In genomic region chrX:23792861-23793553, GRCh38 we compare ENCODE assay signal across 13 cellular contexts. TPM values are rescaled to one million over a fixed set of nuclear protein-coding genes. Genes with fewer than 3 reads are reported as not detected.
DNase-seq lines count a peak whose midpoint lies in the region; ATAC-seq, FAIRE-seq and TF ChIP-seq lines count a peak whose summit lies in the region.
"Had no signal": no experiment of that assay in that cellular context is flagged by ENCODE, and none has a peak within 500 bp of the region (broad histone marks: within the 10 kb centered on the region; RNA-seq: fewer than 3 reads in every experiment).

No MANE protein-coding gene starts in this region.

- H3K14ac ChIP-seq in H9 (ENCODE audit: insufficient read depth, low read length) (peak overlapping the region; percentile 47; the same call in 1 of the 2 replicates), neuronal stem cell (ENCODE audit: low read length) (no peak overlapping the region)

- ATAC-seq in HG02642 (IDR thresholded peaks at IDR 0.05; ENCODE audit: poor library complexity, unreplicated experiment) (no peak), HG03175 (IDR thresholded peaks at IDR 0.05; ENCODE audit: unreplicated experiment) (no peak)

- H2BK15ac ChIP-seq in H9 (ENCODE audit: low read depth, low read length) (no peak overlapping the region), neuronal stem cell (ENCODE audit: low read length) (no peak overlapping the region)

- H3K4ac ChIP-seq in H9 (ENCODE audit: low read depth, low read length), result no peak overlapping the region
- H3K4ac ChIP-seq in neuronal stem cell (ENCODE audit: low read length), result no peak overlapping the region

- no peaks in the 10 kb centered on the region for H3K9me3 ChIP-seq in H9 (ENCODE audit: control insufficient read depth, low read depth, low read length)
- H3K9me3 ChIP-seq in neuronal stem cell (replicated peaks in 1 of 2; ENCODE audit: control insufficient read depth in 2 of 2, insufficient read depth in 1 of 2, low read depth in 1 of 2, low read length in 2 of 2), result no peaks in the 10 kb centered on the region
- H3K9me3 ChIP-seq: testis had no signal

- no peaks in the 10 kb centered on the region for H4K20me1 ChIP-seq in H9 (ENCODE audit: control insufficient read depth, insufficient read depth, insufficient read length)

- no peak overlapping the region for H3K4me3 ChIP-seq in neuronal stem cell (ENCODE audit: low read length in 2 of 2)
- H3K4me3 ChIP-seq: testis had no signal

- H2BK12ac ChIP-seq in H9 (ENCODE audit: insufficient read length, low read depth, low read length) (no peak overlapping the region), neuronal stem cell (ENCODE audit: low read length) (no peak overlapping the region)

- H3K27ac ChIP-seq in H9 (ENCODE audit: insufficient read length, low read depth, low read length) (no peak overlapping the region), neuronal stem cell (replicated peaks; ENCODE audit: low read length) (peak overlapping the region; percentile 43)
- H3K27ac ChIP-seq: testis had no signal

- H3K4me2 ChIP-seq in H9 (ENCODE audit: insufficient read depth, insufficient read length, low read length) (no peak overlapping the region), neuronal stem cell (ENCODE audit: insufficient read depth, low read length, poor library complexity, severe bottlenecking) (no peak overlapping the region)

- H2BK5ac ChIP-seq in H9 (ENCODE audit: insufficient read length, low read length) (no peak overlapping the region), neuronal stem cell (ENCODE audit: low read length) (no peak overlapping the region)

- no peak overlapping the region for H3K9ac ChIP-seq in H9 (ENCODE audit: extremely low read depth, insufficient read length, low read length)
- H3K9ac ChIP-seq in neuronal stem cell (ENCODE audit: low read depth, low read length, poor library complexity), result no peak overlapping the region

- no peaks in the 10 kb centered on the region for H3K27me3 ChIP-seq in H9 (ENCODE audit: insufficient read depth, low read length)
- no peaks in the 10 kb centered on the region for H3K27me3 ChIP-seq in neuronal stem cell (ENCODE audit: control insufficient read depth in 3 of 3, insufficient read depth in 3 of 3, low read depth in 1 of 3, low read length in 3 of 3)
- H3K27me3 ChIP-seq: testis had no signal

- H2AK5ac ChIP-seq in H9 (ENCODE audit: insufficient read length, low read length), result no peak overlapping the region
- no peak overlapping the region for H2AK5ac ChIP-seq in neuronal stem cell (ENCODE audit: low read depth, low read length)

- H3K79me2 ChIP-seq in H9 (ENCODE audit: insufficient read depth, low read length), result no peaks in the 10 kb centered on the region

- no peak overlapping the region for H3K4me3 Mint-ChIP-seq in H9
- H3K4me3 Mint-ChIP-seq: CD4-positive, CD25-positive, alpha-beta regulatory T cell; memory B cell had no signal

- H4K91ac ChIP-seq in H9 (ENCODE audit: insufficient read length, low read depth, low read length), result no peak overlapping the region
- no peak overlapping the region for H4K91ac ChIP-seq in neuronal stem cell (ENCODE audit: low read depth, low read length, poor library complexity)

- H3K23ac ChIP-seq in H9 (ENCODE audit: insufficient read length, low read depth, low read length) (no peak overlapping the region), neuronal stem cell (ENCODE audit: low read depth, low read length, poor library complexity) (no peak overlapping the region)

- peaks cover 27 to 35% of the 10 kb centered on the region in 2 experiments for H3K4me1 Mint-ChIP-seq in H9
- H3K4me1 Mint-ChIP-seq: memory B cell had no signal

- H4K5ac ChIP-seq in H9 (ENCODE audit: insufficient read length, low read depth, low read length), result no peak overlapping the region

- H3K18ac ChIP-seq in H9 (ENCODE audit: insufficient read length, low read depth, low read length) (no peak overlapping the region), neuronal stem cell (ENCODE audit: low read length) (no peak overlapping the region)

- FAIRE-seq in GM12891 (lab: Jason Lieb, UNC), result no peak
- FAIRE-seq: colon had no signal

- H3K4me1 ChIP-seq in H9 (ENCODE audit: insufficient read depth, low read length) (no peaks in the 10 kb centered on the region; the same call in 1 of the 2 replicates), neuronal stem cell (ENCODE audit: control insufficient read depth in 2 of 2, insufficient read depth in 1 of 2, low read depth in 1 of 2, low read length in 2 of 2) (peaks cover 0 to 4% of the 10 kb centered on the region in 2 donors)
- H3K4me1 ChIP-seq: testis had no signal

- H3T11ph ChIP-seq in H9 (ENCODE audit: low read length), result no peak overlapping the region

- DNase-seq in H9 (no peak), NCI-H2107 (lab: John Stamatoyannopoulos, UW) (peak; percentile 75), SK-N-DZ (ENCODE audit: low spot score) (peak; percentile 12), neuronal stem cell (ENCODE audit: low spot score) (no peak), GM12891 (ENCODE audit: insufficient read length, low spot score) (no peak)
- no peak for DNase-seq in activated CD4-positive, alpha-beta T cell treated with anti-CD3 and anti-CD28 coated beads for 1 hour
- DNase-seq: CD4-positive, CD25-positive, alpha-beta regulatory T cell; Kasumi-1; testis had no signal

- H2AFZ ChIP-seq in H9 (ENCODE audit: low read length) (peak overlapping the region; percentile 23), neuronal stem cell (ENCODE audit: low read length) (peak overlapping the region; percentile 49)

- H3K79me1 ChIP-seq in H9 (ENCODE audit: insufficient read depth, low read depth, low read length, poor library complexity, severe bottlenecking) (no peaks in the 10 kb centered on the region), neuronal stem cell (ENCODE audit: low read depth, low read length) (no peaks in the 10 kb centered on the region)

- no peaks in the 10 kb centered on the region for H3K23me2 ChIP-seq in H9 (ENCODE audit: insufficient read length, low read depth, low read length, poor library complexity, severe bottlenecking)

- H3K36me3 Mint-ChIP-seq in H9 (ENCODE audit: insufficient read depth in 1 of 3, low read depth in 3 of 3), result no peaks in the 10 kb centered on the region
- H3K36me3 Mint-ChIP-seq: CD4-positive, CD25-positive, alpha-beta regulatory T cell; memory B cell had no signal

- H4K8ac ChIP-seq in H9 (replicated peaks; ENCODE audit: insufficient read length, low read depth, low read length) (no peak overlapping the region), neuronal stem cell (ENCODE audit: low read depth, low read length) (no peak overlapping the region)

- H2BK120ac ChIP-seq in H9 (ENCODE audit: low read depth, low read length, poor library complexity, severe bottlenecking), result no peak overlapping the region
- no peak overlapping the region for H2BK120ac ChIP-seq in neuronal stem cell (ENCODE audit: low read depth, low read length)

- no peaks in the 10 kb centered on the region for H3K9me3 Mint-ChIP-seq in H9
- H3K9me3 Mint-ChIP-seq: CD4-positive, CD25-positive, alpha-beta regulatory T cell; memory B cell had no signal

- no peak overlapping the region for H3K56ac ChIP-seq in H9 (ENCODE audit: insufficient read length, low read depth, low read length)

- WGBS in H9 (ENCODE audit: extremely low coverage, insufficient read length, low lambda C conversion rate), result no CpG with 5 or more reads among the region's 6 CpGs
- WGBS in neuronal stem cell (ENCODE audit: extremely low coverage in 2 of 2, insufficient read length in 2 of 2, insufficient replicate concordance in 1 of 2), 2 donors, result no CpG with 5 or more reads among the region's 6 CpGs

- no peak for TF ChIP-seq POLR2A in GM12891 (IDR thresholded peaks at IDR 0.05; ENCODE audit: low read depth, low read length)

- H3K27me3 Mint-ChIP-seq in H9 (ENCODE audit: low read depth), result no peaks in the 10 kb centered on the region
- H3K27me3 Mint-ChIP-seq: CD4-positive, CD25-positive, alpha-beta regulatory T cell; memory B cell had no signal

- peak overlapping the region in 2 of 3 experiments; percentile 80 to 92; a peak in 4 of 7 replicates for H3K27ac Mint-ChIP-seq in H9
- H3K27ac Mint-ChIP-seq: memory B cell had no signal

- H2BK20ac ChIP-seq in H9 (ENCODE audit: low read depth, low read length, poor library complexity, severe bottlenecking), result no peak overlapping the region

- H3K36me3 ChIP-seq in neuronal stem cell (replicated peaks in 1 of 2; ENCODE audit: control insufficient read depth in 2 of 2, insufficient read depth in 2 of 2, low read length in 2 of 2), result no peaks in the 10 kb centered on the region

- no peak for TF ChIP-seq CTCF in H9 (conservative IDR thresholded peaks at IDR 0.05)

TF ChIP-seq in GM12891, 5 proteins besides CTCF, POLR2A, EP300 and RAD21:
- no peak for TF ChIP-seq PAX5 (IDR thresholded peaks at IDR 0.05; ENCODE audit: insufficient read depth, low read length, severe bottlenecking)
- no peak for TF ChIP-seq POU2F2 (IDR thresholded peaks at IDR 0.05; ENCODE audit: low read depth, low read length)
- TF ChIP-seq TAF1 (IDR thresholded peaks at IDR 0.05; ENCODE audit: low read depth, low read length), result no peak
- no peak for TF ChIP-seq POLR2AphosphoS5 (IDR thresholded peaks at IDR 0.05; ENCODE audit: low read depth, low read length)
- no peak for TF ChIP-seq SPI1 (IDR thresholded peaks at IDR 0.05; ENCODE audit: low read depth, low read length)

RNA-seq across cellular contexts. Expression of gene SAT1, which starts 10.0 kb away (rescaled TPM):
- 55.2 and 62.2 TPM in 2 replicates for total RNA-seq in H9 (2021)
- polyA plus RNA-seq in SK-N-DZ (2014; cell fraction: cytosol; rRNA removed), result 17.8 and 23.0 TPM in 2 replicates
- polyA plus RNA-seq in SK-N-DZ (2014; cell fraction: nucleus; rRNA removed), result 63.4 and 74.4 TPM in 2 replicates
- polyA plus RNA-seq in neuronal stem cell (2013, experiment 1 of 2), result 45.4 TPM
- 44.2 TPM for polyA plus RNA-seq in neuronal stem cell (2013, experiment 2 of 2)
- polyA plus RNA-seq in GM12891 (2012; ENCODE audit: low read depth, missing spikeins), result 156 TPM

RNA-seq across cellular contexts. Expression of gene ACOT9, which starts 49.9 kb away (rescaled TPM):
- total RNA-seq in H9 (2021), result 72.3 and 73.4 TPM in 2 replicates
- polyA plus RNA-seq in SK-N-DZ (2014; cell fraction: cytosol; rRNA removed), result 40.6 and 53.1 TPM in 2 replicates
- 48.0 and 50.0 TPM in 2 replicates for polyA plus RNA-seq in SK-N-DZ (2014; cell fraction: nucleus; rRNA removed)
- polyA plus RNA-seq in neuronal stem cell (2013, experiment 1 of 2), result 15.6 TPM
- polyA plus RNA-seq in neuronal stem cell (2013, experiment 2 of 2), result 15.3 TPM
- polyA plus RNA-seq in GM12891 (2012; ENCODE audit: low read depth, missing spikeins), result 15.0 TPM

Comparison
In these comparisons a context has a peak if more than half of its experiments do, and no peak if none do; other contexts are left out.
1. DNase-seq: peak in NCI-H2107 (single experiment) and SK-N-DZ (single experiment); none in H9 (single experiment), neuronal stem cell (single experiment), GM12891 (single experiment) and activated CD4-positive, alpha-beta T cell treated with anti-CD3 and anti-CD28 coated beads for 1 hour (single experiment).